Comparison of ENCODE assay signal across 23 cellular contexts in the genomic region with DNA sequence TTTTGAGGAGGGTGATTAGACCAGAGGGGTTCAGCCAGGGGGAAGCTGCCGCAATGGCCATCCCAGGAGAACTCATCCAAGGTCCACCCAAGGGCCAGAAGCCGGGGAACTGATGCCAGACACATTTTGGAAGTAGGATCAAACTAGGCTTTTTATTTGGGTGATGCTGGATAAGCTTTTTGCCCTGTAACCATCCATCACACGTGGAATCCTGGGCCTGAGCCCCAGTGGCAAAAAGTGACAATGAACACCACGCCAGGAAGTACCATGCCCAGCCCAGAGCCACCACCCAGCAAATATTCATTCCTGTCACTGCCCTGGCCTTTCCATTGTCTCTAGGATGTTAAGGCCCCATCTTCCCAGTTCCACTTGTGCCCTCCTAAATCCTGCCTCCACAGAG.
"Had no signal": no experiment of that assay in that cellular context is flagged by ENCODE, and none has a peak within 500 bp of the region (broad histone marks: within the 10 kb centered on the region; RNA-seq: fewer than 3 reads in every experiment).

No MANE protein-coding gene starts in this region.

- H3K27me3 ChIP-seq: colonic mucosa, esophagus squamous epithelium, gastrocnemius medialis, heart right ventricle, left lung had no signal

- H3K9me3 Mint-ChIP-seq: dendritic cell treated with granulocyte-macrophage colony-stimulating factor and Interleukin-4, amounts not matched to agents 40 ng/mL and 50 ng/mL, for 4 days; effector memory CD8-positive, alpha-beta T cell; endodermal cell had no signal

- H3K36me3 ChIP-seq: colonic mucosa, esophagus squamous epithelium, gastrocnemius medialis, heart right ventricle, left lung, lower lobe of right lung had no signal

- H3K4me3 ChIP-seq: colonic mucosa, esophagus squamous epithelium, gastrocnemius medialis, heart right ventricle, left lung, lower lobe of right lung had no signal

- H3K4me1 ChIP-seq: colonic mucosa had no signal

- H3K9me3 ChIP-seq: colonic mucosa, esophagus squamous epithelium, gastrocnemius medialis, heart right ventricle, left lung, lower lobe of right lung had no signal

- H3K27ac ChIP-seq: colonic mucosa, epithelial cell of prostate, esophagus squamous epithelium, gastrocnemius medialis, heart right ventricle, left lung, lower lobe of right lung had no signal

- H3K4me3 Mint-ChIP-seq: dendritic cell treated with granulocyte-macrophage colony-stimulating factor and Interleukin-4, amounts not matched to agents 40 ng/mL and 50 ng/mL, for 4 days; effector memory CD8-positive, alpha-beta T cell; endodermal cell had no signal

- H3K27ac Mint-ChIP-seq: dendritic cell treated with granulocyte-macrophage colony-stimulating factor and Interleukin-4, amounts not matched to agents 40 ng/mL and 50 ng/mL, for 4 days; effector memory CD8-positive, alpha-beta T cell; endodermal cell had no signal

- DNase-seq: colonic mucosa; cortex of kidney; effector CD8-positive, alpha-beta T cell; effector memory CD8-positive, alpha-beta T cell; endodermal cell; erythroblast; esophagus squamous epithelium; foreskin fibroblast; foreskin melanocyte; gastrocnemius medialis; glutamatergic neuron; head of caudate nucleus; heart right ventricle; hippocampal formation; left cardiac atrium; left lung; left ventricle myocardium superior; lower lobe of right lung; mesenchymal stem cell; midbrain had no signal

- ATAC-seq: effector memory CD8-positive, alpha-beta T cell; esophagus mucosa; gastrocnemius medialis; heart right ventricle; left cardiac atrium; left lung; left ventricle myocardium superior; lower lobe of right lung had no signal
